17 cellular contexts compared by ENCODE assay signal in genomic region chr22:38730411-38730871, GRCh38. TPM values are rescaled to one million over a fixed set of nuclear protein-coding genes. Genes with fewer than 3 reads are reported as not detected.
DNase-seq lines count a peak whose midpoint lies in the region; ATAC-seq, FAIRE-seq and TF ChIP-seq lines count a peak whose summit lies in the region.
"Had no signal": no experiment of that assay in that cellular context is flagged by ENCODE, and none has a peak within 500 bp of the region (broad histone marks: within the 10 kb centered on the region; RNA-seq: fewer than 3 reads in every experiment).

No MANE protein-coding gene starts in this region.

- 100% methylated on average over 11 of the region's 13 CpGs for WGBS in smooth muscle cell (ENCODE audit: low lambda C conversion rate)

- H3K36me3 Mint-ChIP-seq in activated naive CD8-positive, alpha-beta T cell, result no peaks in the 10 kb centered on the region
- H3K36me3 Mint-ChIP-seq in activated naive CD8-positive, alpha-beta T cell treated with anti-CD3 and anti-CD28 coated beads, Interleukin-2, amount 50 U/mL, for 24 hours (ENCODE audit: low read depth), result peaks cover 40% of the 10 kb centered on the region
- H3K36me3 Mint-ChIP-seq in activated CD4-positive, alpha-beta memory T cell treated with anti-CD3 and anti-CD28 coated beads for 36 hours, result peaks cover 61% of the 10 kb centered on the region

- H3K9ac ChIP-seq in kidney (ENCODE audit: low read length in 2 of 2) (no peak overlapping the region), smooth muscle cell (ENCODE audit: low read depth) (no peak overlapping the region)

- peaks cover 7% of the 10 kb centered on the region for H4K20me1 ChIP-seq in smooth muscle cell (ENCODE audit: low read depth)

- intact Hi-C loops in activated CD4-positive, alpha-beta memory T cell treated with anti-CD3 and anti-CD28 coated beads for 36 hours (cut with micrococcal nuclease), result no loop called here
- intact Hi-C loops in kidney (cut with DNase I), result no loop called here
- intact Hi-C loops in upper lobe of right lung (cut with DNase I), result no loop called here

- no peaks in the 10 kb centered on the region for H3F3A ChIP-seq in smooth muscle cell (ENCODE audit: low read depth)

- no peak for ATAC-seq in activated naive CD8-positive, alpha-beta T cell treated with anti-CD3 and anti-CD28 coated beads, Interleukin-2, amount 50 U/mL, for 24 hours
- ATAC-seq in upper lobe of right lung, result no peak
- ATAC-seq in HG02870 (IDR thresholded peaks at IDR 0.05; ENCODE audit: unreplicated experiment), result no peak
- ATAC-seq: left colon had no signal

- peaks cover 40 to 49% of the 10 kb centered on the region in 2 donors for H3K36me3 ChIP-seq in kidney (ENCODE audit: control insufficient read depth in 1 of 2, insufficient read depth in 2 of 2, low read length in 2 of 2)
- H3K36me3 ChIP-seq in upper lobe of right lung, result peaks cover 70% of the 10 kb centered on the region
- H3K36me3 ChIP-seq in smooth muscle cell (ENCODE audit: low read depth), result peaks cover 5% of the 10 kb centered on the region

- H3K4me3 Mint-ChIP-seq in activated naive CD8-positive, alpha-beta T cell, result no peak overlapping the region
- H3K4me3 Mint-ChIP-seq in activated naive CD8-positive, alpha-beta T cell treated with anti-CD3 and anti-CD28 coated beads, Interleukin-2, amount 50 U/mL, for 24 hours, result no peak overlapping the region
- no peak overlapping the region for H3K4me3 Mint-ChIP-seq in activated CD4-positive, alpha-beta memory T cell treated with anti-CD3 and anti-CD28 coated beads for 36 hours

- DNase-seq in activated naive CD8-positive, alpha-beta T cell treated with anti-CD3 and anti-CD28 coated beads, Interleukin-2, amount 50 U/mL, for 24 hours, result no peak
- DNase-seq in activated CD4-positive, alpha-beta memory T cell treated with anti-CD3 and anti-CD28 coated beads for 36 hours, result no peak
- peak; percentile 45 for DNase-seq in kidney
- DNase-seq in upper lobe of right lung, result peak; percentile 54
- no peak for DNase-seq in smooth muscle cell (lab: John Stamatoyannopoulos, UW; ENCODE audit: unreplicated experiment)
- DNase-seq in urothelium cell line (ENCODE audit: low spot score), result no peak
- DNase-seq: foreskin melanocyte; NCI-H1105; NCI-H2107; NCI-H69; stimulated activated CD4-positive, alpha-beta T cell treated with anti-CD3 and anti-CD28 coated beads, Interleukin-4, amount 100 ng/mL, for 1 hour had no signal

- peak overlapping the region; percentile 69 for H3K27ac Mint-ChIP-seq in activated naive CD8-positive, alpha-beta T cell
- no peak overlapping the region for H3K27ac Mint-ChIP-seq in activated naive CD8-positive, alpha-beta T cell treated with anti-CD3 and anti-CD28 coated beads, Interleukin-2, amount 50 U/mL, for 24 hours
- H3K27ac Mint-ChIP-seq in activated CD4-positive, alpha-beta memory T cell treated with anti-CD3 and anti-CD28 coated beads for 36 hours, result peak overlapping the region; percentile 28

- no peaks in the 10 kb centered on the region for H3K9me3 Mint-ChIP-seq in activated naive CD8-positive, alpha-beta T cell (ENCODE audit: low read depth)
- no peaks in the 10 kb centered on the region for H3K9me3 Mint-ChIP-seq in activated naive CD8-positive, alpha-beta T cell treated with anti-CD3 and anti-CD28 coated beads, Interleukin-2, amount 50 U/mL, for 24 hours
- no peaks in the 10 kb centered on the region for H3K9me3 Mint-ChIP-seq in activated CD4-positive, alpha-beta memory T cell treated with anti-CD3 and anti-CD28 coated beads for 36 hours

- H3K4me1 ChIP-seq in kidney (ENCODE audit: control insufficient read depth in 1 of 2, insufficient read depth in 1 of 2, low read depth in 1 of 2, low read length in 2 of 2) (peaks cover 12 to 18% of the 10 kb centered on the region in 2 donors), upper lobe of right lung (peaks cover 14% of the 10 kb centered on the region), smooth muscle cell (ENCODE audit: low read depth) (no peaks in the 10 kb centered on the region)

- no peaks in the 10 kb centered on the region for H3K27me3 Mint-ChIP-seq in activated naive CD8-positive, alpha-beta T cell
- H3K27me3 Mint-ChIP-seq in activated naive CD8-positive, alpha-beta T cell treated with anti-CD3 and anti-CD28 coated beads, Interleukin-2, amount 50 U/mL, for 24 hours, result no peaks in the 10 kb centered on the region
- no peaks in the 10 kb centered on the region for H3K27me3 Mint-ChIP-seq in activated CD4-positive, alpha-beta memory T cell treated with anti-CD3 and anti-CD28 coated beads for 36 hours

- no peak overlapping the region for H2AFZ ChIP-seq in smooth muscle cell (ENCODE audit: low read depth)

- TF ChIP-seq CTCF in kidney (IDR thresholded peaks at IDR 0.05; ENCODE audit: borderline replicate concordance, extremely low read depth, insufficient read depth) (no peak), upper lobe of right lung (IDR thresholded peaks at IDR 0.05) (no peak), smooth muscle cell (IDR thresholded peaks at IDR 0.05; ENCODE audit: borderline replicate concordance, insufficient read depth, poor library complexity, severe bottlenecking) (no peak)

- H3K4me3 ChIP-seq in kidney (ENCODE audit: low read length in 2 of 2) (no peak overlapping the region), upper lobe of right lung (no peak overlapping the region), smooth muscle cell (no peak overlapping the region)
- H3K4me3 ChIP-seq: ascending aorta had no signal

- H3K79me2 ChIP-seq in smooth muscle cell (ENCODE audit: low read depth), result no peaks in the 10 kb centered on the region

- CTCF ChIA-PET in activated CD4-positive, alpha-beta memory T cell treated with anti-CD3 and anti-CD28 coated beads for 36 hours (lab: Charles Lee), result no interaction called here

- H3K27me3 ChIP-seq in upper lobe of right lung (no peaks in the 10 kb centered on the region), smooth muscle cell (ENCODE audit: low read depth) (no peaks in the 10 kb centered on the region)
- H3K27me3 ChIP-seq: ascending aorta had no signal

- POLR2A ChIA-PET in activated CD4-positive, alpha-beta memory T cell treated with anti-CD3 and anti-CD28 coated beads for 36 hours (lab: Charles Lee), result interaction anchor here (1.2 kb wide), 2 partner anchors 10 to 18 kb away, joined by 3 read pairs; no protein-coding TSS in a partner anchor

- peaks cover 22% of the 10 kb centered on the region for H3K4me1 Mint-ChIP-seq in activated naive CD8-positive, alpha-beta T cell (ENCODE audit: low read depth)
- peaks cover 10% of the 10 kb centered on the region for H3K4me1 Mint-ChIP-seq in activated naive CD8-positive, alpha-beta T cell treated with anti-CD3 and anti-CD28 coated beads, Interleukin-2, amount 50 U/mL, for 24 hours
- H3K4me1 Mint-ChIP-seq in activated CD4-positive, alpha-beta memory T cell treated with anti-CD3 and anti-CD28 coated beads for 36 hours (ENCODE audit: low read depth), result peaks cover 18% of the 10 kb centered on the region

- no peak overlapping the region for H3K27ac ChIP-seq in kidney (ENCODE audit: low read depth in 2 of 2, low read length in 2 of 2)
- H3K27ac ChIP-seq in upper lobe of right lung, result no peak overlapping the region
- H3K27ac ChIP-seq in smooth muscle cell (ENCODE audit: low read depth), result no peak overlapping the region

- no peak for FAIRE-seq in kidney (lab: Jason Lieb, UNC)
- FAIRE-seq in urothelium cell line (lab: Jason Lieb, UNC), result no peak
- FAIRE-seq: colon, H1 had no signal

- H3K9me3 ChIP-seq in kidney (ENCODE audit: control insufficient read depth in 1 of 2, low read length in 2 of 2) (no peaks in the 10 kb centered on the region), upper lobe of right lung (no peaks in the 10 kb centered on the region), smooth muscle cell (replicated peaks; ENCODE audit: low read depth) (no peaks in the 10 kb centered on the region)
- H3K9me3 ChIP-seq: ascending aorta had no signal

- H3K4me2 ChIP-seq in smooth muscle cell, result no peak overlapping the region

RNA-seq across cellular contexts. Expression of gene GTPBP1, which starts 24.7 kb away (rescaled TPM):
- total RNA-seq in activated CD4-positive, alpha-beta memory T cell treated with anti-CD3 and anti-CD28 coated beads for 36 hours, result 10 to 100 TPM; 95.4 to 98.1 TPM
- total RNA-seq in kidney (52.0 TPM), upper lobe of right lung (72.5 TPM), smooth muscle cell (15.8 and 25.3 TPM in 2 replicates)
- polyA plus RNA-seq in kidney (ENCODE audit: insufficient read depth, low read depth, low replicate concordance) (11.7 TPM), smooth muscle cell (23.7 and 24.3 TPM in 2 replicates)

RNA-seq across cellular contexts. Expression of gene SUN2, which starts 25.4 kb away (rescaled TPM):
- total RNA-seq in activated CD4-positive, alpha-beta memory T cell treated with anti-CD3 and anti-CD28 coated beads for 36 hours, result 100 to 1,000 TPM; 159 to 168 TPM
- total RNA-seq in kidney, result 199 TPM
- polyA plus RNA-seq in kidney (ENCODE audit: insufficient read depth, low read depth, low replicate concordance), result 41.7 TPM
- total RNA-seq in upper lobe of right lung, result 242 TPM
- total RNA-seq in smooth muscle cell, result 59.1 and 60.6 TPM in 2 replicates
- polyA plus RNA-seq in smooth muscle cell, result 71.7 and 81.9 TPM in 2 replicates

RNA-seq across cellular contexts. Expression of gene JOSD1, which starts 29.7 kb away (rescaled TPM):
- 10 to 100 TPM; 71.8 to 78.4 TPM for total RNA-seq in activated CD4-positive, alpha-beta memory T cell treated with anti-CD3 and anti-CD28 coated beads for 36 hours
- 42.8 TPM for total RNA-seq in kidney
- 12.8 TPM for polyA plus RNA-seq in kidney (ENCODE audit: insufficient read depth, low read depth, low replicate concordance)
- total RNA-seq in upper lobe of right lung, result 52.1 TPM
- total RNA-seq in smooth muscle cell, result 38.9 and 41.1 TPM in 2 replicates
- 6.2 and 12.5 TPM in 2 replicates for polyA plus RNA-seq in smooth muscle cell

RNA-seq across cellular contexts. Expression of gene TOMM22, which starts 48.7 kb away (rescaled TPM):
- total RNA-seq in activated CD4-positive, alpha-beta memory T cell treated with anti-CD3 and anti-CD28 coated beads for 36 hours, result 100 to 1,000 TPM; 122 to 128 TPM
- 55.0 TPM for total RNA-seq in kidney
- polyA plus RNA-seq in kidney (ENCODE audit: insufficient read depth, low read depth, low replicate concordance), result 103 TPM
- total RNA-seq in upper lobe of right lung, result 51.6 TPM
- total RNA-seq in smooth muscle cell, result 57.5 and 63.3 TPM in 2 replicates
- polyA plus RNA-seq in smooth muscle cell, result 64.7 and 71.2 TPM in 2 replicates

Comparison
In these comparisons a context has a peak if more than half of its experiments do, and no peak if none do; other contexts are left out.
1. DNase-seq: peak in kidney (single experiment) and upper lobe of right lung (single experiment); none in activated naive CD8-positive, alpha-beta T cell treated with anti-CD3 and anti-CD28 coated beads, Interleukin-2, amount 50 U/mL, for 24 hours (single experiment), activated CD4-positive, alpha-beta memory T cell treated with anti-CD3 and anti-CD28 coated beads for 36 hours (single experiment), smooth muscle cell (single experiment) and urothelium cell line (single experiment).